20 cellular contexts compared by ENCODE assay signal in genomic region chr5:172147857-172148256, GRCh38. TPM values are rescaled to one million over a fixed set of nuclear protein-coding genes. Genes with fewer than 3 reads are reported as not detected.
A peak's percentile ranks its signal among the peaks of the same experiment; 100 is the strongest.
DNase-seq lines count a peak whose midpoint lies in the region; ATAC-seq, FAIRE-seq and TF ChIP-seq lines count a peak whose summit lies in the region.
"Had no signal": no experiment of that assay in that cellular context is flagged by ENCODE, and none has a peak within 500 bp of the region (broad histone marks: within the 10 kb centered on the region; RNA-seq: fewer than 3 reads in every experiment).

No MANE protein-coding gene starts in this region.

- peak overlapping the region in 5 of 7 donors; percentile 40 to 99 (median 97) for H3K27ac Mint-ChIP-seq in CD14-positive monocyte
- H3K27ac Mint-ChIP-seq in naive thymus-derived CD4-positive, alpha-beta T cell = peak overlapping the region in 8 of 9 donors; percentile 40 to 87 (median 72)
- H3K27ac Mint-ChIP-seq: nephron had no signal

- no peaks in the 10 kb centered on the region for H3K9me3 ChIP-seq in K562 (replicated peaks; ENCODE audit: control insufficient read depth, insufficient read depth, low read depth, low read length)
- H3K9me3 ChIP-seq in naive thymus-derived CD4-positive, alpha-beta T cell (ENCODE audit: control insufficient read depth in 2 of 3, low read length in 3 of 3) = no peaks in the 10 kb centered on the region
- H3K9me3 ChIP-seq: thoracic aorta had no signal

- ATAC-seq in K562 (peak; percentile 3; the same call in 2 of the 3 replicates), GM18505 (IDR thresholded peaks at IDR 0.05; ENCODE audit: unreplicated experiment) (no peak)
- no peak for ATAC-seq in naive thymus-derived CD4-positive, alpha-beta T cell
- ATAC-seq: left ventricle myocardium superior had no signal

- BruUV-seq in K562 (replicated peaks; lab: Mats Ljungman, UMichigan) = no TSS peak

- POLR2A ChIA-PET in K562 (lab: Yijun Ruan, JAX) = interaction anchor here (2.1 kb wide), 1 partner anchor 9 kb away, joined by 7 read pairs; no protein-coding TSS in a partner anchor
- POLR2A ChIA-PET in naive thymus-derived CD4-positive, alpha-beta T cell (lab: Charles Lee) = no interaction called here

- peak overlapping the region in 1 of 2 experiments; percentile 76; a peak in 1 of 4 replicates for H3K9ac ChIP-seq in K562 (ENCODE audit: insufficient read depth in 1 of 2, low read depth in 2 of 2, low read length in 2 of 2)

- no peak for TF ChIP-seq RAD21 in K562 (CRISPR knock-in tag; conservative IDR thresholded peaks at IDR 0.05 in 1 of 2, IDR thresholded peaks at IDR 0.05 in 1 of 2)

- no peak for FAIRE-seq in K562 (lab: Jason Lieb, UNC)

- H3K27me3 ChIP-seq in K562 (ENCODE audit: control insufficient read depth in 2 of 2, insufficient read depth in 2 of 2, low read length in 2 of 2) = no peaks in the 10 kb centered on the region
- no peaks in the 10 kb centered on the region for H3K27me3 ChIP-seq in naive thymus-derived CD4-positive, alpha-beta T cell (ENCODE audit: control insufficient read depth in 2 of 2, insufficient read depth in 2 of 2, low read length in 2 of 2)

- peaks cover 65% of the 10 kb centered on the region for H3K4me1 Mint-ChIP-seq in CD14-positive monocyte
- peaks cover 65 to 94% (median 77%) of the 10 kb centered on the region in 7 donors for H3K4me1 Mint-ChIP-seq in naive thymus-derived CD4-positive, alpha-beta T cell

- 25% methylated on average over 10 of the region's 10 CpGs for WGBS in K562 (ENCODE audit: insufficient coverage, low coverage, missing lambda C conversion rate)

- no peaks in the 10 kb centered on the region for H4K20me1 ChIP-seq in K562 (replicated peaks; ENCODE audit: control insufficient read depth, insufficient read depth, low read length)

- DNase-seq in CD14-positive monocyte (ENCODE audit: low spot score) (no peak), HUDEP-2 (lab: John Stamatoyannopoulos, UW; ENCODE audit: unreplicated experiment in 76 of 76) (peak in 73 of 76 experiments; percentile 20 to 89 (median 64)), K562 (ENCODE audit: extremely low read depth in 1 of 4, low spot score in 3 of 4) (peak in 3 of 4 experiments; percentile 64 to 74 (median 72)), RKO (ENCODE audit: low spot score) (no peak), caudate nucleus (lab: John Stamatoyannopoulos, UW) (no peak), GM10266 (ENCODE audit: extremely low spot score) (no peak)
- DNase-seq in naive thymus-derived CD4-positive, alpha-beta T cell = no peak
- DNase-seq: activated CD4-positive, alpha-beta T cell treated with anti-CD3 and anti-CD28 coated beads for 1 hour; AML-193; DMS79; Kasumi-1; left ventricle myocardium superior; NCI-H1417; NK-92 treated with Interleukin-12 subunit alpha and Interleukin-12 subunit beta, amount 100 ng/mL, for 24 hours; SHP77 had no signal

- no peak for TF ChIP-seq EP300 in K562 (IDR thresholded peaks at IDR 0.05; ENCODE audit: low read length)

- intact Hi-C loops in CD14-positive monocyte (cut with micrococcal nuclease) = loop anchor here in 1 of 2 donors (2.0 kb wide), 1 partner anchor 13 kb away; no protein-coding TSS in a partner anchor
- intact Hi-C loops in K562 (cut with micrococcal nuclease) = no loop called here
- intact Hi-C loops in naive thymus-derived CD4-positive, alpha-beta T cell (cut with micrococcal nuclease) = no loop called here

- peak overlapping the region; percentile 26; the same call in 1 of the 2 replicates for H3K4me2 ChIP-seq in K562 (ENCODE audit: insufficient read depth, low read length)

- no peak overlapping the region for H3K27ac ChIP-seq in K562 (ENCODE audit: extremely low read depth, low read depth, low read length)
- H3K27ac ChIP-seq in naive thymus-derived CD4-positive, alpha-beta T cell (ENCODE audit: low read depth, low read length) = peak overlapping the region; percentile 5
- H3K27ac ChIP-seq in caudate nucleus (ENCODE audit: low read depth, low read length) = no peak overlapping the region
- H3K27ac ChIP-seq: thoracic aorta had no signal

- H2AFZ ChIP-seq in K562 (ENCODE audit: low read depth, low read length) = no peak overlapping the region

- no peaks in the 10 kb centered on the region for H3K79me2 ChIP-seq in K562 (ENCODE audit: control insufficient read depth, insufficient read depth, low read length)

- no peak overlapping the region for H3K4me3 Mint-ChIP-seq in CD14-positive monocyte
- H3K4me3 Mint-ChIP-seq in naive thymus-derived CD4-positive, alpha-beta T cell = peak overlapping the region in 2 of 10 donors; percentile 29 to 31
- H3K4me3 Mint-ChIP-seq: nephron had no signal

- TF ChIP-seq POLR2A in K562 (conservative IDR thresholded peaks at IDR 0.05) (no peak), GM18505 (IDR thresholded peaks at IDR 0.05; ENCODE audit: borderline replicate concordance, extremely low read depth, insufficient read depth, insufficient read length) (no peak)

- CTCF ChIA-PET in K562 (lab: Yijun Ruan, JAX; ENCODE audit: low intra/inter-chr PET ratio) = no interaction called here
- CTCF ChIA-PET in naive thymus-derived CD4-positive, alpha-beta T cell (lab: Charles Lee) = interaction anchor here (0.7 to 1.0 kb wide), 2 partner anchors 39 to 41 kb away, joined by 3 read pairs; no protein-coding TSS in a partner anchor

- H3K9me1 ChIP-seq in K562 (ENCODE audit: control insufficient read depth, insufficient read depth, low read length) = no peaks in the 10 kb centered on the region

- in situ Hi-C loops in K562 (cut with MboI) = no loop called here

- TF ChIP-seq CTCF in CD14-positive monocyte (IDR thresholded peaks at IDR 0.05) (no peak), K562 (IDR thresholded peaks at IDR 0.05 in 2 of 3, conservative IDR thresholded peaks at IDR 0.05 in 1 of 3; ENCODE audit: insufficient read depth in 2 of 3, low read depth in 1 of 3, low read length in 3 of 3) (no peak), GM10266 (IDR thresholded peaks at IDR 0.05; ENCODE audit: control insufficient read depth, insufficient read depth, low read depth, missing control alignments) (no peak)

- no peaks in the 10 kb centered on the region for H3K9me3 Mint-ChIP-seq in CD14-positive monocyte
- H3K9me3 Mint-ChIP-seq in naive thymus-derived CD4-positive, alpha-beta T cell = no peaks in the 10 kb centered on the region
- H3K9me3 Mint-ChIP-seq: nephron had no signal

- peaks cover 42 to 49% of the 10 kb centered on the region in 2 experiments; a peak in 4 of 5 replicates for H3K4me1 ChIP-seq in K562 (replicated peaks in 1 of 2; ENCODE audit: control insufficient read depth in 2 of 2, insufficient read depth in 2 of 2, low read length in 2 of 2)
- H3K4me1 ChIP-seq in naive thymus-derived CD4-positive, alpha-beta T cell (ENCODE audit: control insufficient read depth in 2 of 2, insufficient read depth in 2 of 2, low read length in 2 of 2) = peaks cover 50 to 89% of the 10 kb centered on the region in 2 donors

- no peaks in the 10 kb centered on the region; the same call in 2 of the 3 replicates for H3K36me3 ChIP-seq in K562 (ENCODE audit: control insufficient read depth, insufficient read depth, low read length)
- H3K36me3 ChIP-seq in naive thymus-derived CD4-positive, alpha-beta T cell (ENCODE audit: control insufficient read depth in 2 of 3, insufficient read depth in 3 of 3, low read length in 3 of 3) = peaks cover 4 to 60% (median 11%) of the 10 kb centered on the region in 3 experiments
- H3K36me3 ChIP-seq: thoracic aorta had no signal

- H3K27me3 Mint-ChIP-seq in CD14-positive monocyte (ENCODE audit: low read depth in 3 of 3) = peaks cover 0 to 4% (median 0%) of the 10 kb centered on the region in 3 donors
- no peaks in the 10 kb centered on the region for H3K27me3 Mint-ChIP-seq in naive thymus-derived CD4-positive, alpha-beta T cell

- H3K4me3 ChIP-seq in K562 = no peak overlapping the region
- H3K4me3 ChIP-seq in naive thymus-derived CD4-positive, alpha-beta T cell (ENCODE audit: low read length) = no peak overlapping the region
- H3K4me3 ChIP-seq: thoracic aorta had no signal

- peaks cover 76 to 92% of the 10 kb centered on the region in 2 donors for H3K36me3 Mint-ChIP-seq in CD14-positive monocyte
- peaks cover 6 to 27% (median 13%) of the 10 kb centered on the region in 5 donors for H3K36me3 Mint-ChIP-seq in naive thymus-derived CD4-positive, alpha-beta T cell

RNA-seq across cellular contexts. Expression of gene STK10, which starts 40.2 kb away (rescaled TPM):
- polyA plus RNA-seq in CD14-positive monocyte (10 to 100 TPM; 21.5 to 47.4 TPM), K562 (2011; rRNA removed) (1.5 and 2.3 TPM in 2 replicates), K562 (2014; fragmentation: Illumina TruSeq; extraction: Trizol) (3.3 TPM in 2 replicates), K562 (2014; fragmentation: Nextera tagmentation; extraction: Ambion mirVana) (under 1 TPM; 0.30 to 0.55 TPM), K562 (2014; rRNA removed) (1.9 and 3.2 TPM in 2 replicates)
- 22.0 and 33.0 TPM in 2 replicates for total RNA-seq in K562 (2011; cell fraction: chromatin; rRNA removed; ENCODE audit: low replicate concordance)
- 15.5 and 16.7 TPM in 2 replicates for total RNA-seq in K562 (2011; cell fraction: nucleolus; rRNA removed)
- total RNA-seq in K562 (2011; cell fraction: nucleoplasm; rRNA removed) = 14.1 and 17.8 TPM in 2 replicates
- total RNA-seq in K562 (2014; rRNA removed) (3.9 and 4.0 TPM in 2 replicates), K562 (2014; rRNA removed; fragmentation: Illumina TruSeq; extraction: Trizol) (1.8 and 2.4 TPM in 2 replicates), K562 (2015; rRNA removed; fragmentation: Illumina TruSeq; extraction: Trizol) (2.8 and 3.1 TPM in 2 replicates), K562 (2021) (6.7 and 7.5 TPM in 2 replicates)
- 1.4 and 2.8 TPM in 2 replicates for polyA plus RNA-seq in K562 (2011; cell fraction: cytosol; rRNA removed)
- polyA plus RNA-seq in K562 (2011; cell fraction: nucleus; rRNA removed) = 4.0 and 8.4 TPM in 2 replicates
- polyA plus RNA-seq in K562 (2012) = 2.9 and 3.3 TPM in 2 replicates
- 2.3 and 3.0 TPM in 2 replicates for polyA minus RNA-seq in K562 (2011; rRNA and poly(A)+ RNA removed)
- polyA minus RNA-seq in K562 (2011; cell fraction: cytosol; rRNA and poly(A)+ RNA removed) = 1.1 and 7.0 TPM in 2 replicates
- 4.6 and 8.6 TPM in 2 replicates for polyA minus RNA-seq in K562 (2011; cell fraction: nucleus; rRNA and poly(A)+ RNA removed)
- total RNA-seq in naive thymus-derived CD4-positive, alpha-beta T cell = 100 to 1,000 TPM; 244 to 474 (median 311) TPM
- polyA plus RNA-seq in naive thymus-derived CD4-positive, alpha-beta T cell = 100 to 1,000 TPM in 1 of 2 donors, 10 to 100 TPM in 1; 55.7 to 141 TPM

RNA-seq across cellular contexts. Expression of gene EFCAB9, which starts 46.1 kb away (rescaled TPM):
- polyA plus RNA-seq in CD14-positive monocyte = not detected
- not detected in 2 replicates for total RNA-seq in K562 (2011; cell fraction: chromatin; rRNA removed; ENCODE audit: low replicate concordance)
- not detected in 2 replicates for total RNA-seq in K562 (2011; cell fraction: nucleolus; rRNA removed)
- total RNA-seq in K562 (2011; cell fraction: nucleoplasm; rRNA removed) = not detected in 2 replicates
- total RNA-seq in K562 (2014; rRNA removed) = not detected in 2 replicates
- not detected in 2 replicates for total RNA-seq in K562 (2014; rRNA removed; fragmentation: Illumina TruSeq; extraction: Trizol)
- not detected in 2 replicates for total RNA-seq in K562 (2015; rRNA removed; fragmentation: Illumina TruSeq; extraction: Trizol)
- not detected in 2 replicates for total RNA-seq in K562 (2021)
- not detected in 2 replicates for polyA plus RNA-seq in K562 (2011; rRNA removed)
- not detected in 2 replicates for polyA plus RNA-seq in K562 (2011; cell fraction: cytosol; rRNA removed)
- not detected in 2 replicates for polyA plus RNA-seq in K562 (2011; cell fraction: nucleus; rRNA removed)
- polyA plus RNA-seq in K562 (2012) = not detected in 2 replicates
- not detected in 2 replicates for polyA plus RNA-seq in K562 (2014; fragmentation: Illumina TruSeq; extraction: Trizol)
- polyA plus RNA-seq in K562 (2014; fragmentation: Nextera tagmentation; extraction: Ambion mirVana) = not detected
- not detected in 2 replicates for polyA plus RNA-seq in K562 (2014; rRNA removed)
- not detected in 2 replicates for polyA minus RNA-seq in K562 (2011; rRNA and poly(A)+ RNA removed)
- not detected in 2 replicates for polyA minus RNA-seq in K562 (2011; cell fraction: cytosol; rRNA and poly(A)+ RNA removed)
- not detected in 2 replicates for polyA minus RNA-seq in K562 (2011; cell fraction: nucleus; rRNA and poly(A)+ RNA removed)
- total RNA-seq in naive thymus-derived CD4-positive, alpha-beta T cell = not detected
- polyA plus RNA-seq in naive thymus-derived CD4-positive, alpha-beta T cell = not detected
- total RNA-seq: dermis microvascular lymphatic vessel endothelial cell; left ventricle myocardium superior; T-helper 2 cell treated with Interferon-gamma antibody and Interleukin-4, amounts not matched to agents 100 ng/mL and 5 ng/mL, for 36 hours; thoracic aorta had no signal

Comparison
In these comparisons a context has a peak if more than half of its experiments do, and no peak if none do; other contexts are left out.
1. DNase-seq: peak in HUDEP-2 (73 of 76) and K562 (3 of 4); none in CD14-positive monocyte (single experiment), naive thymus-derived CD4-positive, alpha-beta T cell (0 of 9), RKO (single experiment), caudate nucleus (0 of 61) and GM10266 (single experiment).